In genomic region chr14:105201156-105201927, GRCh38 we compare ENCODE assay signal across 2 cellular contexts.
TF ChIP-seq lines count a peak whose summit lies in the region.

No MANE protein-coding gene starts in this region.

TF ChIP-seq in GM23338, 12 proteins besides CTCF, POLR2A, EP300 and RAD21 (continued from another document):
- TF ChIP-seq ZNF462 (CRISPR knock-in tag; IDR thresholded peaks at IDR 0.05) (no peak), EZH2 (IDR thresholded peaks at IDR 0.05; ENCODE audit: low read depth, unreplicated experiment) (no peak), ETS1 (IDR thresholded peaks at IDR 0.05) (no peak), REST (IDR thresholded peaks at IDR 0.05; ENCODE audit: unreplicated experiment) (no peak), ZNF331 (CRISPR knock-in tag; IDR thresholded peaks at IDR 0.05; ENCODE audit: low read depth) (no peak)

TF ChIP-seq in WTC11, 78 proteins besides CTCF, POLR2A, EP300 and RAD21 (continued from another document):
- no peak for TF ChIP-seq ZNF281 (CRISPR knock-in tag; IDR thresholded peaks at IDR 0.05)
TF ChIP-seq in WTC11: peak in this region for 0.
